ENCODE assay signal across 9 cellular contexts in the genomic region with DNA sequence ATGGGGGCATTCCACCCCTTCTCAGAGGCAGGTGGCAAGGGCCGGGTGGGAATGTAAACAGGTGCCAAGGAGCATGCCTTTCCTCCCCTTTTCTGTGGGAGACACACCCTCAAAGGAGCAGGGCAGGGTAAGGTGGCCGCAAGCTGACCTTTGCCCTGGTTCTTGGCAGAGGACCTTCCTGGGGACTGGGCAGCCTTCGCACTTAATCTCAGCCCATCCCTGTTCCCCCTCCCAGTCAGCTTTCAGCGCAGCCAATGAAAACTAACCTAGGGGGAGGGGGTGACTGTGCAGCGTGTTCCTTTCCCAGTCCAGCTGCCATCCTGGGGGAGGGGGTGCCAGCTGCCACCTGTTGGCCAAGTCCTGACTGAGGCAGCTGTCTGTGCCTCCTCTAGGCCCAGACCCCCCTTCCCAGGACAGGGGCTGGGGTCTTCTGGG. TPM values are rescaled to one million over a fixed set of nuclear protein-coding genes. Genes with fewer than 3 reads are reported as not detected.
A peak's percentile ranks its signal among the peaks of the same experiment; 100 is the strongest.
DNase-seq lines count a peak whose midpoint lies in the region; ATAC-seq and TF ChIP-seq lines count a peak whose summit lies in the region.
"Had no signal": no experiment of that assay in that cellular context is flagged by ENCODE, and none has a peak within 500 bp of the region (broad histone marks: within the 10 kb centered on the region; RNA-seq: fewer than 3 reads in every experiment).

No MANE protein-coding gene starts in this region.

- H3K4me3 Mint-ChIP-seq in activated CD8-positive, alpha-beta T cell treated with anti-CD3 and anti-CD28 coated beads for 36 hours, result peak overlapping the region; percentile 91
- H3K4me3 Mint-ChIP-seq: dendritic cell treated with granulocyte-macrophage colony-stimulating factor and Interleukin-4, amounts not matched to agents 40 ng/mL and 50 ng/mL, for 4 days had no signal

- no peak overlapping the region for H3K27ac ChIP-seq in right cardiac atrium (ENCODE audit: low read length)
- peak overlapping the region in 2 of 10 donors; percentile 19 to 86 for H3K27ac ChIP-seq in heart right ventricle

- intact Hi-C loops in right cardiac atrium (cut with DNase I) (no loop called here), heart right ventricle (cut with DNase I) (no loop called here), left ventricle myocardium superior (cut with micrococcal nuclease) (no loop called here)
- intact Hi-C loops in activated CD8-positive, alpha-beta T cell treated with anti-CD3 and anti-CD28 coated beads for 36 hours (cut with micrococcal nuclease), result no loop called here

- H3K4me1 ChIP-seq in right cardiac atrium (ENCODE audit: control insufficient read depth, insufficient read depth, low read length) (peaks cover 3% of the 10 kb centered on the region), heart right ventricle (peaks cover 6 to 67% (median 47%) of the 10 kb centered on the region in 9 donors)

- peak in 2 of 3 donors; percentile 37 to 70 for DNase-seq in right cardiac atrium
- DNase-seq in heart right ventricle, result no peak
- no peak for DNase-seq in activated CD8-positive, alpha-beta T cell treated with anti-CD3 and anti-CD28 coated beads for 36 hours
- DNase-seq in stimulated activated naive CD8-positive, alpha-beta T cell treated with anti-CD3 and anti-CD28 coated beads, Interleukin-15, Interleukin-2, amounts not matched to agents 100 U/mL and 50 U/mL, for 24 hours, result peak; percentile 3
- no peak for DNase-seq in dedifferentiated amniotic fluid mesenchymal stem cell (ENCODE audit: extremely low spot score)
- no peak for DNase-seq in left ventricle myocardium superior

- peaks cover 45% of the 10 kb centered on the region for H3K36me3 Mint-ChIP-seq in activated CD8-positive, alpha-beta T cell treated with anti-CD3 and anti-CD28 coated beads for 36 hours (ENCODE audit: low read depth)

- CTCF ChIA-PET in activated CD8-positive, alpha-beta T cell treated with anti-CD3 and anti-CD28 coated beads for 36 hours (lab: Charles Lee), result interaction anchor here (0.7 to 17.1 kb wide), 3 partner anchors 17 to 102 kb away, joined by 3 to 609 read pairs (median 38); a partner anchor contains a TSS

- 48% methylated on average over 5 of the region's 5 CpGs for WGBS in right cardiac atrium
- whole genome bisulfite sequencing in heart right ventricle, 2 donors, result 60 to 72% methylated on average over 5 of the region's 5 CpGs

- H3K36me3 ChIP-seq in heart right ventricle, result peaks cover 0 to 39% (median 0%) of the 10 kb centered on the region in 9 donors

- H3K27ac Mint-ChIP-seq in activated CD8-positive, alpha-beta T cell treated with anti-CD3 and anti-CD28 coated beads for 36 hours, result peak overlapping the region; percentile 90
- H3K27ac Mint-ChIP-seq: dendritic cell treated with granulocyte-macrophage colony-stimulating factor and Interleukin-4, amounts not matched to agents 40 ng/mL and 50 ng/mL, for 4 days had no signal

- no peaks in the 10 kb centered on the region for H3K27me3 Mint-ChIP-seq in activated CD8-positive, alpha-beta T cell treated with anti-CD3 and anti-CD28 coated beads for 36 hours

- no peak overlapping the region for H3K4me3 ChIP-seq in right cardiac atrium (ENCODE audit: low read length)
- no peak overlapping the region for H3K4me3 ChIP-seq in heart right ventricle
- H3K4me3 ChIP-seq in iPS-18c (ENCODE audit: insufficient read depth, low read depth, low read length), result peak overlapping the region; percentile 74

- no peak for TF ChIP-seq CTCF in heart right ventricle (IDR thresholded peaks at IDR 0.05)
- no peak for TF ChIP-seq CTCF in activated CD8-positive, alpha-beta T cell treated with anti-CD3 and anti-CD28 coated beads for 36 hours (IDR thresholded peaks at IDR 0.05)

- ATAC-seq in right cardiac atrium, result no peak
- ATAC-seq in heart right ventricle, result no peak
- ATAC-seq in activated CD8-positive, alpha-beta T cell treated with anti-CD3 and anti-CD28 coated beads for 36 hours, result no peak
- ATAC-seq in stimulated activated naive CD8-positive, alpha-beta T cell treated with anti-CD3 and anti-CD28 coated beads, Interleukin-15, Interleukin-2, amounts not matched to agents 100 U/mL and 50 U/mL, for 24 hours, result no peak
- no peak for ATAC-seq in activated CD4-positive, CD25-positive, alpha-beta regulatory T cell treated with anti-CD3 and anti-CD28 coated beads, Interleukin-2, amount 50 U/mL, for 24 hours
- ATAC-seq in left ventricle myocardium superior, result no peak

- POLR2A ChIA-PET in activated CD8-positive, alpha-beta T cell treated with anti-CD3 and anti-CD28 coated beads for 36 hours (lab: Charles Lee), result interaction anchor here (1.3 to 20.7 kb wide), 5 partner anchors 10 to 153 kb away, joined by 3 to 480 read pairs (median 5); a partner anchor contains a TSS

- H3K27me3 ChIP-seq in right cardiac atrium (ENCODE audit: control insufficient read depth, insufficient read depth), result no peaks in the 10 kb centered on the region
- peaks cover 0 to 5% (median 0%) of the 10 kb centered on the region in 7 donors for H3K27me3 ChIP-seq in heart right ventricle

- no peaks in the 10 kb centered on the region for H3K9me3 Mint-ChIP-seq in activated CD8-positive, alpha-beta T cell treated with anti-CD3 and anti-CD28 coated beads for 36 hours
- H3K9me3 Mint-ChIP-seq: dendritic cell treated with granulocyte-macrophage colony-stimulating factor and Interleukin-4, amounts not matched to agents 40 ng/mL and 50 ng/mL, for 4 days had no signal

- H3K9me3 ChIP-seq in right cardiac atrium (ENCODE audit: control insufficient read depth, low read length) (no peaks in the 10 kb centered on the region), heart right ventricle (no peaks in the 10 kb centered on the region), iPS-18c (ENCODE audit: control insufficient read depth, insufficient read depth, low read length) (no peaks in the 10 kb centered on the region)

- peaks cover 48% of the 10 kb centered on the region for H3K4me1 Mint-ChIP-seq in activated CD8-positive, alpha-beta T cell treated with anti-CD3 and anti-CD28 coated beads for 36 hours (ENCODE audit: low read depth)

RNA-seq across cellular contexts. Expression of a gene that starts 2.8 kb away (rescaled TPM):
- total RNA-seq in right cardiac atrium, result 1 to 10 TPM; 2.9 to 8.9 (median 4.8) TPM
- polyA plus RNA-seq in right cardiac atrium, result 4.5 TPM
- total RNA-seq in heart right ventricle, result 1 to 10 TPM; 1.3 to 6.4 (median 3.8) TPM
- 1 to 10 TPM; 2.8 to 3.8 TPM for polyA plus RNA-seq in heart right ventricle
- total RNA-seq in activated CD8-positive, alpha-beta T cell treated with anti-CD3 and anti-CD28 coated beads for 36 hours, result 100 to 1,000 TPM; 140 to 151 TPM
- 4.2 TPM for total RNA-seq in left ventricle myocardium superior

RNA-seq across cellular contexts. Expression of a gene that starts 18.0 kb away (rescaled TPM):
- total RNA-seq in right cardiac atrium, result 1 to 10 TPM; 1.0 to 1.6 (median 1.2) TPM
- 0.81 TPM for polyA plus RNA-seq in right cardiac atrium
- 1 to 10 TPM in 4 of 10 donors, under 1 TPM in 6; 0.38 to 2.8 (median 0.82) TPM for total RNA-seq in heart right ventricle
- 1 to 10 TPM; 1.1 to 1.8 TPM for polyA plus RNA-seq in heart right ventricle
- 1 to 10 TPM; 3.6 to 3.9 TPM for total RNA-seq in activated CD8-positive, alpha-beta T cell treated with anti-CD3 and anti-CD28 coated beads for 36 hours
- 0.94 TPM for total RNA-seq in left ventricle myocardium superior

RNA-seq across cellular contexts. Expression of a gene that starts 20.6 kb away (rescaled TPM):
- 1 to 10 TPM; 1.7 to 3.8 (median 2.5) TPM for total RNA-seq in right cardiac atrium
- polyA plus RNA-seq in right cardiac atrium, result 1.5 TPM
- 1 to 10 TPM in 4 of 10 donors, under 1 TPM in 6; 0.36 to 1.8 (median 0.89) TPM for total RNA-seq in heart right ventricle
- 1 to 10 TPM; 3.4 to 9.3 TPM for polyA plus RNA-seq in heart right ventricle
- 1 to 10 TPM; 6.5 to 8.7 TPM for total RNA-seq in activated CD8-positive, alpha-beta T cell treated with anti-CD3 and anti-CD28 coated beads for 36 hours
- 2.6 TPM for total RNA-seq in left ventricle myocardium superior

RNA-seq across cellular contexts. Expression of a gene that starts 26.8 kb away (rescaled TPM):
- total RNA-seq in right cardiac atrium, result 1,000 to 10,000 TPM in 1 of 4 donors, 100 to 1,000 TPM in 3; 939 to 1,151 (median 992) TPM
- polyA plus RNA-seq in right cardiac atrium, result 817 TPM
- total RNA-seq in heart right ventricle, result 100 to 1,000 TPM; 807 to 986 (median 861) TPM
- polyA plus RNA-seq in heart right ventricle, result 1,000 to 10,000 TPM in 1 of 2 donors, 100 to 1,000 TPM in 1; 300 to 1,566 TPM
- total RNA-seq in activated CD8-positive, alpha-beta T cell treated with anti-CD3 and anti-CD28 coated beads for 36 hours, result 1,000 to 10,000 TPM; 2,633 to 2,644 TPM
- 918 TPM for total RNA-seq in left ventricle myocardium superior

RNA-seq across cellular contexts. Expression of a gene that starts 29.0 kb away (rescaled TPM):
- total RNA-seq in right cardiac atrium, result 10 to 100 TPM; 56.9 to 62.2 (median 59.8) TPM
- polyA plus RNA-seq in right cardiac atrium, result 57.6 TPM
- 10 to 100 TPM in 7 of 10 donors, 1 to 10 TPM in 3; 7.0 to 25.0 (median 10.4) TPM for total RNA-seq in heart right ventricle
- polyA plus RNA-seq in heart right ventricle, result 10 to 100 TPM; 25.2 to 37.3 TPM
- 10 to 100 TPM in 1 of 2 experiments, 1 to 10 TPM in 1; 9.8 to 14.4 TPM for total RNA-seq in activated CD8-positive, alpha-beta T cell treated with anti-CD3 and anti-CD28 coated beads for 36 hours
- total RNA-seq in left ventricle myocardium superior, result 14.8 TPM

Comparison
In these comparisons a context has a peak if more than half of its experiments do, and no peak if none do; other contexts are left out.
1. DNase-seq: peak in right cardiac atrium (2 of 3) and stimulated activated naive CD8-positive, alpha-beta T cell treated with anti-CD3 and anti-CD28 coated beads, Interleukin-15, Interleukin-2, amounts not matched to agents 100 U/mL and 50 U/mL, for 24 hours (single experiment); none in heart right ventricle (0 of 2), activated CD8-positive, alpha-beta T cell treated with anti-CD3 and anti-CD28 coated beads for 36 hours (single experiment), dedifferentiated amniotic fluid mesenchymal stem cell (single experiment) and left ventricle myocardium superior (single experiment).
2. RNA of a gene that starts 2.8 kb away (total RNA-seq): 140 to 151 TPM in activated CD8-positive, alpha-beta T cell treated with anti-CD3 and anti-CD28 coated beads for 36 hours; 2.9 to 8.9 TPM in right cardiac atrium, 4.2 TPM in left ventricle myocardium superior (single experiment) and 1.3 to 6.4 TPM in heart right ventricle; every median in the first group is over 10 times any median in the second.